In the genomic region with DNA sequence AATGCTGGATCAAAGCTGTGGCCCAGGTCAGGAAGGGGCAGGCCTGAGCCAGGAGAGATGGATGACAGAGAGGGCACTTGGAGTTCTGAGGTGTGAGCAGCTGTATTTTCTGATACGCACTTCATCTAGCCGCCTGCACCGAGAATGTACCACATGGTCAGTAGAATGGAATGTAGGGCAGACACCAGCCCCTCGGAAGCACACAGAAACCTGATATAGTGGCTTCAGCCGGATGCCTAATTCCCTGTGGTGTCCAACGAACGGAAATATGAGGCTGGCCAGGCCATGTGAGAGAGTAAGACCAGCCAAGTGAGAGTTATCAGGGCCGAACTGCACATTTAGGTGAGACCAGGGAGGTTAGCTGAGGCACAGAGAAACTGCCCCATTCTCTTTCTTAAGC, we compare ENCODE assay signal across 13 cellular contexts. TPM values are rescaled to one million over a fixed set of nuclear protein-coding genes. Genes with fewer than 3 reads are reported as not detected.
DNase-seq lines count a peak whose midpoint lies in the region; ATAC-seq and TF ChIP-seq lines count a peak whose summit lies in the region.
"Had no signal": no experiment of that assay in that cellular context is flagged by ENCODE, and none has a peak within 500 bp of the region (broad histone marks: within the 10 kb centered on the region; RNA-seq: fewer than 3 reads in every experiment).

No MANE protein-coding gene starts in this region.

- no peaks in the 10 kb centered on the region for H3K36me3 Mint-ChIP-seq in Caco-2 (ENCODE audit: insufficient read depth, unreplicated experiment)
- H3K36me3 Mint-ChIP-seq: immature natural killer cell had no signal

- CTCF ChIA-PET in Caco-2 (lab: Charles Lee), result no interaction called here

- POLR2A ChIA-PET in Caco-2 (lab: Charles Lee), result no interaction called here

- no peak overlapping the region for H3K4me3 Mint-ChIP-seq in Caco-2 (ENCODE audit: unreplicated experiment)
- H3K4me3 Mint-ChIP-seq: immature natural killer cell had no signal

- H3K4me1 ChIP-seq in lower lobe of right lung (no peaks in the 10 kb centered on the region), upper lobe of right lung (no peaks in the 10 kb centered on the region), Caco-2 (no peaks in the 10 kb centered on the region; the same call in 1 of the 2 replicates)

- no peaks in the 10 kb centered on the region for H3K27me3 Mint-ChIP-seq in Caco-2 (ENCODE audit: insufficient read depth, unreplicated experiment)

- TF ChIP-seq POLR2A in erythroblast (IDR thresholded peaks at IDR 0.05; ENCODE audit: low read length), result no peak

- H3K4me3 ChIP-seq in choroid plexus epithelial cell (ENCODE audit: low read depth, low read length) (no peak overlapping the region), lower lobe of right lung (no peak overlapping the region), upper lobe of right lung (no peak overlapping the region), Caco-2 (ENCODE audit: low read depth, low read length) (no peak overlapping the region)

- no peaks in the 10 kb centered on the region for H3K27me3 ChIP-seq in lower lobe of right lung (ENCODE audit: low read depth)
- no peaks in the 10 kb centered on the region for H3K27me3 ChIP-seq in upper lobe of right lung
- no peaks in the 10 kb centered on the region for H3K27me3 ChIP-seq in Caco-2 (replicated peaks; ENCODE audit: control insufficient read depth, insufficient read depth, low read length)

- no peak overlapping the region for H3K27ac Mint-ChIP-seq in Caco-2 (ENCODE audit: unreplicated experiment)
- H3K27ac Mint-ChIP-seq: immature natural killer cell had no signal

- H3K9me3 Mint-ChIP-seq in Caco-2 (ENCODE audit: unreplicated experiment), result no peaks in the 10 kb centered on the region

- H3K9me3 ChIP-seq in lower lobe of right lung (no peaks in the 10 kb centered on the region), upper lobe of right lung (no peaks in the 10 kb centered on the region), Caco-2 (no peaks in the 10 kb centered on the region)

- H3K36me3 ChIP-seq in lower lobe of right lung, result no peaks in the 10 kb centered on the region
- H3K36me3 ChIP-seq in upper lobe of right lung, result no peaks in the 10 kb centered on the region
- H3K36me3 ChIP-seq in Caco-2 (ENCODE audit: control insufficient read depth, insufficient read depth, low read length), result no peaks in the 10 kb centered on the region

- peak; percentile 49 to 68 for ATAC-seq in lower lobe of right lung
- ATAC-seq in upper lobe of right lung, result peak; percentile 72
- ATAC-seq in HG03135 (IDR thresholded peaks at IDR 0.05; ENCODE audit: unreplicated experiment), result no peak
- ATAC-seq in GM19328 (IDR thresholded peaks at IDR 0.05; ENCODE audit: unreplicated experiment), result no peak
- ATAC-seq: HCT116 had no signal

- TF ChIP-seq CTCF in choroid plexus epithelial cell (conservative IDR thresholded peaks at IDR 0.05; ENCODE audit: low read depth, low read length), result no peak
- no peak for TF ChIP-seq CTCF in lower lobe of right lung (IDR thresholded peaks at IDR 0.05)
- TF ChIP-seq CTCF in upper lobe of right lung (IDR thresholded peaks at IDR 0.05), result no peak
- TF ChIP-seq CTCF in Caco-2 (IDR thresholded peaks at IDR 0.05; ENCODE audit: insufficient read depth in 1 of 2, low read depth in 1 of 2, low read length in 1 of 2, severe bottlenecking in 1 of 2, unreplicated experiment in 1 of 2), result no peak

- peaks cover 4% of the 10 kb centered on the region for H3K4me1 Mint-ChIP-seq in Caco-2 (ENCODE audit: low read depth, unreplicated experiment)
- H3K4me1 Mint-ChIP-seq: immature natural killer cell had no signal

- BruUV-seq in Caco-2 (replicated peaks; lab: Mats Ljungman, UMichigan), result no TSS peak

- intact Hi-C loops in lower lobe of right lung (cut with DNase I), result no loop called here
- intact Hi-C loops in upper lobe of right lung (cut with DNase I), result no loop called here
- intact Hi-C loops in Caco-2 (cut with micrococcal nuclease; ENCODE audit: unreplicated experiment), result no loop called here

- peak; percentile 75 for DNase-seq in HS-5 (ENCODE audit: low read depth)
- peak; percentile 93 for DNase-seq in choroid plexus epithelial cell (ENCODE audit: low read depth)
- no peak for DNase-seq in lower lobe of right lung
- DNase-seq in upper lobe of right lung, result no peak
- DNase-seq in erythroblast (lab: John Stamatoyannopoulos, UW), result no peak
- DNase-seq in Caco-2, result no peak
- DNase-seq: effector CD4-positive, alpha-beta T cell; immature natural killer cell; NCI-H1694 treated with DMSO at 0.1 percent for 48 hours; occipital lobe had no signal

- H3K27ac ChIP-seq in lower lobe of right lung (no peak overlapping the region), upper lobe of right lung (no peak overlapping the region)

RNA-seq across cellular contexts. Expression of a gene that starts 46.7 kb away (rescaled TPM):
- total RNA-seq in lower lobe of right lung, result 10.5 TPM
- total RNA-seq in upper lobe of right lung, result 14.3 TPM
- 10.7 and 12.8 TPM in 2 replicates for total RNA-seq in Caco-2 (2022)

RNA-seq across cellular contexts. Expression of a gene that starts 53.3 kb away (rescaled TPM):
- total RNA-seq in lower lobe of right lung, result 3.6 TPM
- total RNA-seq in upper lobe of right lung, result 4.4 TPM
- total RNA-seq in Caco-2 (2022), result 10.6 and 11.0 TPM in 2 replicates

Comparison
In these comparisons a context has a peak if more than half of its experiments do, and no peak if none do; other contexts are left out.
1. DNase-seq: peak in HS-5 (single experiment) and choroid plexus epithelial cell (single experiment); none in lower lobe of right lung (single experiment), upper lobe of right lung (single experiment), erythroblast (0 of 2) and Caco-2 (0 of 2).
2. ATAC-seq: peak in lower lobe of right lung (2 of 2) and upper lobe of right lung (single experiment); none in HG03135 (single experiment) and GM19328 (single experiment).